In genomic region chr16:31010539-31010938, GRCh38 we compare ENCODE assay signal across 9 cellular contexts. TPM values are rescaled to one million over a fixed set of nuclear protein-coding genes. Genes with fewer than 3 reads are reported as not detected.
DNase-seq lines count a peak whose midpoint lies in the region; ATAC-seq and TF ChIP-seq lines count a peak whose summit lies in the region.
"Had no signal": no experiment of that assay in that cellular context is flagged by ENCODE, and none has a peak within 500 bp of the region (broad histone marks: within the 10 kb centered on the region; RNA-seq: fewer than 3 reads in every experiment).

TSS of gene STX1B (minus strand) at chr16:31010638. CDS start at chr16:31010396, 242 bp downstream.

- peak within 1 kb of the TSS; percentile 67 for H3K4me3 ChIP-seq in HUES48 (ENCODE audit: low read depth, low read length)
- H3K4me3 ChIP-seq in skeletal muscle satellite cell (ENCODE audit: low read length) = peak within 1 kb of the TSS; percentile 63
- H3K4me3 ChIP-seq: lung had no signal

- no peak for TF ChIP-seq CTCF in CD14-positive monocyte (IDR thresholded peaks at IDR 0.05)

- peaks cover 0 to 10% of the 10 kb centered on the region in 2 donors for H3K36me3 Mint-ChIP-seq in CD14-positive monocyte

- peaks cover 47 to 66% (median 59%) of the 10 kb centered on the region in 3 donors for H3K27me3 Mint-ChIP-seq in CD14-positive monocyte (ENCODE audit: low read depth in 3 of 3)

- H3K27ac ChIP-seq in HUES48 (ENCODE audit: low read depth, low read length) = no peak within 1 kb of the TSS

- ATAC-seq in HG02798 (IDR thresholded peaks at IDR 0.05; ENCODE audit: poor library complexity, unreplicated experiment) (no peak), GM21528 (IDR thresholded peaks at IDR 0.05; ENCODE audit: low FRiP score, unreplicated experiment) (no peak)

- peaks cover 10 to 23% (median 17%) of the 10 kb centered on the region in 7 donors for H3K9me3 Mint-ChIP-seq in CD14-positive monocyte

- intact Hi-C loops in CD14-positive monocyte (cut with micrococcal nuclease) = no loop called here

- DNase-seq in activated CD4-positive, alpha-beta T cell treated with anti-CD3 and anti-CD28 coated beads, Interleukin-2, amount 50 U/mL, for 4 hours = peak; percentile 46 to 52
- DNase-seq in ecto neural progenitor cell (ENCODE audit: low spot score) (peak; percentile 86), CD14-positive monocyte (ENCODE audit: low spot score) (no peak), OCI-M1 (lab: John Stamatoyannopoulos, UW) (no peak)

- H3K4me1 ChIP-seq in HUES48 (ENCODE audit: control insufficient read depth, insufficient read depth, low read length) (peaks cover 13% of the 10 kb centered on the region), skeletal muscle satellite cell (ENCODE audit: control insufficient read depth, insufficient read depth, low read length) (peaks cover 14% of the 10 kb centered on the region)

- peak within 1 kb of the TSS; percentile 73 for H3K4me2 ChIP-seq in skeletal muscle satellite cell (ENCODE audit: low read length)

- no peaks in the 10 kb centered on the region for H3K9me3 ChIP-seq in HUES48 (ENCODE audit: control insufficient read depth, insufficient read depth, low read length)
- H3K9me3 ChIP-seq in skeletal muscle satellite cell (replicated peaks; ENCODE audit: low read length) = no peaks in the 10 kb centered on the region

- H3K4me1 Mint-ChIP-seq in CD14-positive monocyte = peaks cover 6% of the 10 kb centered on the region

- H3K4me3 Mint-ChIP-seq in CD14-positive monocyte = peak within 1 kb of the TSS in 1 of 2 donors; percentile 88

- no peaks in the 10 kb centered on the region for H3K36me3 ChIP-seq in HUES48 (ENCODE audit: control insufficient read depth, insufficient read depth, low read length)
- H3K36me3 ChIP-seq in skeletal muscle satellite cell (ENCODE audit: insufficient read depth, low read length) = no peaks in the 10 kb centered on the region

- H3K9ac ChIP-seq in HUES48 (ENCODE audit: low read depth, low read length) = peak within 1 kb of the TSS; percentile 21; the same call in 1 of the 2 replicates
- H3K9ac ChIP-seq in skeletal muscle satellite cell (ENCODE audit: low read depth, low read length) = no peak within 1 kb of the TSS

- H3K27me3 ChIP-seq in HUES48 (ENCODE audit: control insufficient read depth, insufficient read depth, low read length) (peaks cover 5% of the 10 kb centered on the region; the same call in 1 of the 2 replicates), skeletal muscle satellite cell (ENCODE audit: control insufficient read depth, insufficient read depth, low read length) (peaks cover 15% of the 10 kb centered on the region)

- no peak within 1 kb of the TSS for H3K27ac Mint-ChIP-seq in CD14-positive monocyte

RNA-seq across cellular contexts. Expression of gene STX1B, which starts in this region (rescaled TPM):
- total RNA-seq in skeletal muscle satellite cell (2012; rRNA removed) = 0.51 and 1.1 TPM in 2 replicates
- not detected for polyA plus RNA-seq in CD14-positive monocyte

Comparison
In these comparisons a context has a peak if more than half of its experiments do, and no peak if none do; other contexts are left out.
1. DNase-seq: peak in activated CD4-positive, alpha-beta T cell treated with anti-CD3 and anti-CD28 coated beads, Interleukin-2, amount 50 U/mL, for 4 hours (2 of 2) and ecto neural progenitor cell (single experiment); none in CD14-positive monocyte (single experiment) and OCI-M1 (single experiment).